In the genomic region with DNA sequence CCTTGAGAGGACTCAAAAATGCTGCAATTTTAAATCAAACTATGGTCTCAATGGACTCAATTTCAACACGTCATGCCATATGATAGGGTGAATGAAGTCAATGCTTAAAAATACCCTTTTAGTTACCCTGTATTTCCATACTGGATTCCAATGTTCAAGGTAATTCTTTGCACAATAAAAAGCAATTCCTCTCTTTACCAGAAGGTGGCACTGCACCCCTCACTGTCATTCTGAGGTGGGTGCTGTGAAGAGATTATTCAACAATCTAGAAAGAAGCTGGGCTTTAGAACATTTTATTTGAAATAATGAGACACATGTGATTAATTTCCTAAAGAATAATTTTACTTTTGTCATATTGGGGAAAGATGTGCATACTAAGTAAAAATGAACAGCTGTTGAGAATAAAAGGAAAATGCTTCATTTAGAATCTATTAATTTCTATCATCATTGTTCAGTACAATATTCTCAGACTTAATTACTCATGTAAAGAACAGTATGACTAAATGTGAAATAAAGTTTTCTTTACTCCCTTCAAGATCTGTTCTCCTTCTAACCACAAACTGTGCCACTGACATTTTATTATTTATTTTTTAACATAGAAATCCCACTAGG, we compare ENCODE assay signal across 8 cellular contexts.
DNase-seq lines count a peak whose midpoint lies in the region; ATAC-seq and TF ChIP-seq lines count a peak whose summit lies in the region.
"Had no signal": no experiment of that assay in that cellular context is flagged by ENCODE, and none has a peak within 500 bp of the region (broad histone marks: within the 10 kb centered on the region; RNA-seq: fewer than 3 reads in every experiment).

No MANE protein-coding gene starts in this region.

- DNase-seq in ELR (ENCODE audit: low read depth) (peak; percentile 13), GM19238 (ENCODE audit: insufficient read length, low spot score) (peak; percentile 5), NCI-H69 (lab: John Stamatoyannopoulos, UW) (peak; percentile 73), cardiac fibroblast (ENCODE audit: low read depth in 2 of 2) (peak; percentile 49 to 63), lung microvascular endothelial cell (ENCODE audit: low read depth in 2 of 2) (peak; percentile 11 to 45), HK-2 (ENCODE audit: unreplicated experiment) (no peak)
- DNase-seq: activated naive CD8-positive, alpha-beta T cell treated with anti-CD3 and anti-CD28 coated beads, Interleukin-2, amount 10 ng/mL, durations not matched to agents 7 days and 5 days had no signal

- H3K4me3 ChIP-seq in cardiac fibroblast (replicated peaks in 1 of 2; ENCODE audit: low read depth in 2 of 2, low read length in 2 of 2), result no peak overlapping the region

- TF ChIP-seq CTCF in cardiac fibroblast (IDR thresholded peaks at IDR 0.05; ENCODE audit: low read depth, low read length), result peak; percentile 77

- ATAC-seq in HG03196 (IDR thresholded peaks at IDR 0.05; ENCODE audit: unreplicated experiment), result peak; percentile 85
